Comparison of ENCODE assay signal across 19 cellular contexts in genomic region chr10:70228503-70228902, GRCh38. TPM values are rescaled to one million over a fixed set of nuclear protein-coding genes. Genes with fewer than 3 reads are reported as not detected.
DNase-seq lines count a peak whose midpoint lies in the region; ATAC-seq and TF ChIP-seq lines count a peak whose summit lies in the region.
"Had no signal": no experiment of that assay in that cellular context is flagged by ENCODE, and none has a peak within 500 bp of the region (broad histone marks: within the 10 kb centered on the region; RNA-seq: fewer than 3 reads in every experiment).

No MANE protein-coding gene starts in this region.

- H3K9ac ChIP-seq in PC-3 (ENCODE audit: low read length) (no peak overlapping the region), duodenal mucosa (ENCODE audit: low read depth in 1 of 2, low read length in 2 of 2) (no peak overlapping the region)
- H3K9ac ChIP-seq: BLaER1 treated with 17β-estradiol and CSF1 and Interleukin-3, amounts not matched to agents 10 nM and 100 nM had no signal

- POLR2A ChIA-PET in PC-3 (lab: Charles Lee; ENCODE audit: unreplicated experiment) = no interaction called here

- intact Hi-C loops in PC-3 (cut with micrococcal nuclease) = no loop called here
- intact Hi-C loops in stomach (cut with DNase I; ENCODE audit: low total_unique reads) = no loop called here
- intact Hi-C loops in left lung (cut with DNase I) = no loop called here

- H3K4me3 ChIP-seq in PC-3 (ENCODE audit: low read length) (no peak overlapping the region), duodenal mucosa (ENCODE audit: low read depth in 1 of 2, low read length in 2 of 2) (no peak overlapping the region), stomach (no peak overlapping the region), left lung (no peak overlapping the region)
- H3K4me3 ChIP-seq: BLaER1 treated with 17β-estradiol and CSF1 and Interleukin-3, amounts not matched to agents 10 nM and 100 nM had no signal

- H3K79me2 ChIP-seq in PC-3 (ENCODE audit: low read length) = peaks cover 95% of the 10 kb centered on the region

- peak overlapping the region; percentile 5; the same call in 1 of the 2 replicates for H3K4me2 ChIP-seq in PC-3 (ENCODE audit: low read length)
- H3K4me2 ChIP-seq: BLaER1 treated with 17β-estradiol and CSF1 and Interleukin-3, amounts not matched to agents 10 nM and 100 nM had no signal

- H3K27ac ChIP-seq in PC-3 (ENCODE audit: low read length) (no peak overlapping the region), duodenal mucosa (ENCODE audit: low read depth, low read length) (peak overlapping the region; percentile 59), stomach (peak overlapping the region in 4 of 5 donors; percentile 16 to 49 (median 28)), left lung (peak overlapping the region in 1 of 2 donors; percentile 15)
- H3K27ac ChIP-seq: BLaER1 treated with 17β-estradiol and CSF1 and Interleukin-3, amounts not matched to agents 10 nM and 100 nM had no signal

- CTCF ChIA-PET in PC-3 (lab: Charles Lee) = interaction anchor here (1.2 kb wide), 1 partner anchor 82 kb away, joined by 5 read pairs; the partner anchor contains the start of gene TYSND1

- DNase-seq in NCI-H146 treated with DMSO at 0.1 percent for 48 hours (lab: John Stamatoyannopoulos, UW; ENCODE audit: unreplicated experiment) (peak; percentile 7), NCI-H146 (lab: John Stamatoyannopoulos, UW) (no peak), PC-3 (no peak), stomach (no peak), C1 segment of cervical spinal cord (lab: John Stamatoyannopoulos, UW) (no peak), left lung (no peak)
- DNase-seq: effector memory CD8-positive, alpha-beta T cell; GF-D8; natural killer cell; NCI-H1694 treated with DMSO at 0.1 percent for 48 hours; SHP77 treated with DMSO at 0.1 percent for 48 hours; T-helper 17 cell had no signal

- no peak overlapping the region for H2AFZ ChIP-seq in PC-3 (ENCODE audit: low read length)

- BruUV-seq in PC-3 (replicated peaks; lab: Mats Ljungman, UMichigan) = no TSS peak

- H3K9me3 ChIP-seq in PC-3 (ENCODE audit: low read length) (no peaks in the 10 kb centered on the region), duodenal mucosa (ENCODE audit: control insufficient read depth in 1 of 2, low read length in 2 of 2) (no peaks in the 10 kb centered on the region), stomach (no peaks in the 10 kb centered on the region), left lung (no peaks in the 10 kb centered on the region)
- H3K9me3 ChIP-seq: BLaER1 treated with 17β-estradiol and CSF1 and Interleukin-3, amounts not matched to agents 10 nM and 100 nM had no signal

- TF ChIP-seq CTCF in PC-3 (conservative IDR thresholded peaks at IDR 0.05; ENCODE audit: low read depth, low read length) = no peak
- TF ChIP-seq CTCF in stomach (IDR thresholded peaks at IDR 0.05) = no peak
- no peak for TF ChIP-seq CTCF in left lung (IDR thresholded peaks at IDR 0.05)

- TF ChIP-seq POLR2A in stomach (IDR thresholded peaks at IDR 0.05) = no peak

- peaks cover 45% of the 10 kb centered on the region for H3K36me3 ChIP-seq in PC-3 (ENCODE audit: low read depth, low read length)
- H3K36me3 ChIP-seq in duodenal mucosa (ENCODE audit: control insufficient read depth in 1 of 2, insufficient read depth in 2 of 2, low read length in 2 of 2) = peaks cover 0 to 10% of the 10 kb centered on the region in 2 donors
- peaks cover 9 to 24% (median 17%) of the 10 kb centered on the region in 4 donors for H3K36me3 ChIP-seq in stomach
- H3K36me3 ChIP-seq in left lung = peaks cover 0 to 29% of the 10 kb centered on the region in 2 donors

- TF ChIP-seq EP300 in stomach (IDR thresholded peaks at IDR 0.05) = no peak

- ATAC-seq in PC-3 = no peak
- ATAC-seq in HG03045 (IDR thresholded peaks at IDR 0.05; ENCODE audit: unreplicated experiment) = no peak
- no peak for ATAC-seq in left lung
- ATAC-seq: effector memory CD8-positive, alpha-beta T cell; natural killer cell; T-helper 17 cell; WTC11 had no signal

- H3K9me2 ChIP-seq in PC-3 (replicated peaks; ENCODE audit: low read length) = no peaks in the 10 kb centered on the region

- peaks cover 4% of the 10 kb centered on the region for H3F3A ChIP-seq in PC-3 (ENCODE audit: low read length, unreplicated experiment)

- peaks cover 59% of the 10 kb centered on the region for H4K20me1 ChIP-seq in PC-3 (ENCODE audit: low read length)

- 22 to 39% (median 29%) methylated on average over 1 of the region's 1 CpG for WGBS in stomach, 5 donors

- H3K4me1 ChIP-seq in PC-3 (ENCODE audit: insufficient read depth, low read length) (peaks cover 43% of the 10 kb centered on the region), duodenal mucosa (ENCODE audit: control insufficient read depth in 1 of 2, insufficient read depth in 2 of 2, low read length in 2 of 2) (peaks cover 21 to 30% of the 10 kb centered on the region in 2 donors), stomach (peaks cover 9 to 58% (median 37%) of the 10 kb centered on the region in 4 donors), left lung (peaks cover 12 to 65% of the 10 kb centered on the region in 2 donors)

- H3K27me3 ChIP-seq in PC-3 (ENCODE audit: low read length) (no peaks in the 10 kb centered on the region), duodenal mucosa (ENCODE audit: control insufficient read depth in 1 of 2, insufficient read depth in 2 of 2, low read length in 2 of 2) (no peaks in the 10 kb centered on the region), stomach (no peaks in the 10 kb centered on the region), left lung (no peaks in the 10 kb centered on the region)
- H3K27me3 ChIP-seq: BLaER1 treated with 17β-estradiol and CSF1 and Interleukin-3, amounts not matched to agents 10 nM and 100 nM had no signal

RNA-seq across cellular contexts. Expression of gene PPA1, which starts 4.7 kb away (rescaled TPM):
- 392 and 440 TPM in 2 replicates for total RNA-seq in PC-3 (2014; rRNA removed)
- total RNA-seq in stomach = 100 to 1,000 TPM in 2 of 5 donors, 10 to 100 TPM in 3; 18.1 to 140 (median 93.9) TPM
- 100 to 1,000 TPM; 152 to 217 (median 162) TPM for polyA plus RNA-seq in stomach
- 100 to 1,000 TPM; 223 to 231 TPM for total RNA-seq in left lung

RNA-seq across cellular contexts. Expression of gene NPFFR1, which starts 55.3 kb away (rescaled TPM):
- total RNA-seq in PC-3 (2014; rRNA removed) (not detected in 2 replicates), stomach (under 1 TPM in 2 of 5 donors, not detected in 3; under 0.01 to 0.45 TPM), left lung (under 1 TPM; 0.20 to 0.21 TPM)
- under 1 TPM in 1 of 3 donors, not detected in 2; 0.05 TPM for polyA plus RNA-seq in stomach
- total RNA-seq: LHCN-M2, NCI-H460, posterior vena cava, T-helper 17 cell had no signal

RNA-seq across cellular contexts. Expression of gene SAR1A, which starts 58.2 kb away (rescaled TPM):
- total RNA-seq in PC-3 (2014; rRNA removed) (161 and 213 TPM in 2 replicates), stomach (100 to 1,000 TPM in 1 of 5 donors, 10 to 100 TPM in 3, 1 to 10 TPM in 1; 8.7 to 178 (median 48.0) TPM), left lung (100 to 1,000 TPM; 165 to 219 TPM)
- polyA plus RNA-seq in stomach = 10 to 100 TPM; 23.2 to 31.0 (median 30.0) TPM
